Comparison of ENCODE assay signal across 19 cellular contexts in the genomic region with DNA sequence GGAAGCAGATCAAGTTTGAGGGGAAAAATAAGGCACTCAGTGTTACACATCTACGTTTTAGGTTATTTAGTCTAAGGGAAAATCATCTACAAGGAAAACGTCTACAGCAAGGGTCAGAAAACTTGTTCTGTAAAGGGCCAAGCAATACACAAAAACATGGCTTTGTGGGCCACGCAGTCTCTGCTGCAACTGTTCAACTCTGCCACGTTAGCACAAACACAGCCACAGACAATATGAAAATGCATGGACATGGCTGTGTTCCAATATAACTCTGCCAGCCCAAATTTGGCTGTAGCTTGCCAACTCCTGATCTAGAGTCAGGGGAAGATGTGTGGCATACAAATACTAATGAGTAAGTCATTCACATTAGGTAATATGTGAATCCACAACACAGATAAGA. TPM values are rescaled to one million over a fixed set of nuclear protein-coding genes. Genes with fewer than 3 reads are reported as not detected.
DNase-seq lines count a peak whose midpoint lies in the region; FAIRE-seq lines count a peak whose summit lies in the region.
"Had no signal": no experiment of that assay in that cellular context is flagged by ENCODE, and none has a peak within 500 bp of the region (broad histone marks: within the 10 kb centered on the region; RNA-seq: fewer than 3 reads in every experiment).

No MANE protein-coding gene starts in this region.

- FAIRE-seq in frontal cortex (lab: Jason Lieb, UNC): no peak
- FAIRE-seq: GM12878, H1, HTR-8/SVneo had no signal

- intact Hi-C loops in head of caudate nucleus (cut with DNase I): no loop called here

- H3K27ac Mint-ChIP-seq in activated T-cell treated with anti-CD3 and anti-CD28 coated beads, Interleukin-2, amount 50 U/mL, for 24 hours: peak overlapping the region; percentile 16

- peaks cover 9% of the 10 kb centered on the region for H3K4me1 Mint-ChIP-seq in activated T-cell treated with anti-CD3 and anti-CD28 coated beads, Interleukin-2, amount 50 U/mL, for 24 hours (ENCODE audit: low read depth)

- no peaks in the 10 kb centered on the region for H3K27me3 Mint-ChIP-seq in activated T-cell treated with anti-CD3 and anti-CD28 coated beads, Interleukin-2, amount 50 U/mL, for 24 hours
- H3K27me3 Mint-ChIP-seq: CD4-positive, CD25-positive, alpha-beta regulatory T cell; CD8-positive, alpha-beta memory T cell had no signal

- H3K4me3 Mint-ChIP-seq in activated T-cell treated with anti-CD3 and anti-CD28 coated beads, Interleukin-2, amount 50 U/mL, for 24 hours: no peak overlapping the region
- H3K4me3 Mint-ChIP-seq: CD4-positive, CD25-positive, alpha-beta regulatory T cell; CD8-positive, alpha-beta memory T cell; H9 had no signal

- no peaks in the 10 kb centered on the region for H3K9me3 Mint-ChIP-seq in activated T-cell treated with anti-CD3 and anti-CD28 coated beads, Interleukin-2, amount 50 U/mL, for 24 hours
- H3K9me3 Mint-ChIP-seq: CD4-positive, CD25-positive, alpha-beta regulatory T cell; CD8-positive, alpha-beta memory T cell; H9 had no signal

- H3K36me3 Mint-ChIP-seq in activated T-cell treated with anti-CD3 and anti-CD28 coated beads, Interleukin-2, amount 50 U/mL, for 24 hours (ENCODE audit: low read depth): peaks cover 74% of the 10 kb centered on the region

- no peak for DNase-seq in activated T-cell treated with anti-CD3 and anti-CD28 coated beads, Interleukin-2, amount 50 U/mL, for 24 hours
- DNase-seq in activated T-cell treated with anti-CD3 and anti-CD28 coated beads for 4 hours (no peak), amniotic epithelial cell (ENCODE audit: low read depth) (peak; percentile 15), islet precursor cell (peak; percentile 8), frontal cortex (ENCODE audit: low spot score in 2 of 2) (no peak), head of caudate nucleus (no peak)
- DNase-seq: BE2C; C1 segment of cervical spinal cord; CD4-positive, CD25-positive, alpha-beta regulatory T cell; CD8-positive, alpha-beta memory T cell; COR-L47; DMS 273 treated with DMSO at 0.1 percent for 48 hours; DMS53; DND-41; EL; H9 had no signal

RNA-seq across cellular contexts. Expression of a gene that starts 40.7 kb away (rescaled TPM):
- 14.3 TPM for total RNA-seq in frontal cortex

Comparison
In these comparisons a context has a peak if more than half of its experiments do, and no peak if none do; other contexts are left out.
1. DNase-seq: peak in amniotic epithelial cell (single experiment) and islet precursor cell (single experiment); none in activated T-cell treated with anti-CD3 and anti-CD28 coated beads, Interleukin-2, amount 50 U/mL, for 24 hours (single experiment), activated T-cell treated with anti-CD3 and anti-CD28 coated beads for 4 hours (single experiment), frontal cortex (0 of 2) and head of caudate nucleus (0 of 42).